8 cellular contexts compared by ENCODE assay signal in the genomic region with DNA sequence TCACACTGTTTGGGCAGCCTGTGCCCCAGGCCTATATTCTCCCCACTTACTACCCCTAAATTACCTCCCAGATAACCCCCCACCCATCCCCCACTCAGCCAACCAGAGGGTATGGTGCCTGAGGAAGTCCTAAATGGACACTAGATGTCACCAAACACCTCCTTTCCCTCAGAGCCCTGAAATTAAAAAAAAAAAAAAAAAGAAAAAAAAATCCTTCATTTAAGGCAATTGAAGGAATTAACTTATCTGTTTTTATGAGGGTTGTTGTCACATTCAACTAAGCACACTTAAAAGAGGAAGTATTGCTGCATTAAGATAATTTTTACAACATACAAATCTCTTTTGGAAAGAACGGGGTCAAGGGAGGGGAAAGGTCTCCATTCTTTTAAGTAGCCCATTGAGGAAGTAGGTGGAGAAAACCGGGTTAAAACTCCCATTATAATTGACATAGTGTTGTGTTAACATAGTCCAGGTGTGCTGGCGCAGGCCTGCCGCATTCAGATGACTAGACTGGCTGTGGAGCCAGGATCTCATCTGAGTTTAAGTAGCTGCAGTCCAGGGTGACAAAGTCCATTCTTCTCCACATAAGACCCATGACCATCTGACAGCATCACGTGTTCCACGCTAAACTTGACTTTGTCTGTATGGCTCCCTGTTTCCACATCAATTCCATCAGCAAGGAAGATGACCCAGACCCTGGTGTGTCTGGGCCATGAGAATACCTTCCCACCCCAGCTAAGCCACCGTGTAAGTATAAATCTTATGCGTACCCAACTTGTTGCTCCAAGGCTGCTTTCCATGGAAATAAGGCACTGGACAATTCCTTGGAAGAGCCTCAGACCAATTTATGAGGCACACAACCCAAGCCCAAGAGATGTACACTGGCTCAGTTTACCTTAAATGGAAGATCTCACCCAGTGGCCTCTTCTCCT. TPM values are rescaled to one million over a fixed set of nuclear protein-coding genes. Genes with fewer than 3 reads are reported as not detected.
DNase-seq lines count a peak whose midpoint lies in the region; ATAC-seq and TF ChIP-seq lines count a peak whose summit lies in the region.

No MANE protein-coding gene starts in this region.

- H3K4me3 Mint-ChIP-seq in effector memory CD8-positive, alpha-beta T cell: no peak overlapping the region

- H3K27me3 Mint-ChIP-seq in effector memory CD8-positive, alpha-beta T cell: no peaks in the 10 kb centered on the region

- TF ChIP-seq CTCF in coronary artery (IDR thresholded peaks at IDR 0.05): no peak
- peak in 2 of 4 experiments; percentile 7 to 10 for TF ChIP-seq CTCF in uterus (IDR thresholded peaks at IDR 0.05)

- TF ChIP-seq POLR2A in uterus (IDR thresholded peaks at IDR 0.05): no peak

- no peak for ATAC-seq in effector memory CD8-positive, alpha-beta T cell (replicated peaks)

- no peak overlapping the region for H3K27ac ChIP-seq in effector memory CD4-positive, alpha-beta T cell (ENCODE audit: insufficient read depth, low read length, poor library complexity, severe bottlenecking)
- no peak overlapping the region for H3K27ac ChIP-seq in coronary artery
- H3K27ac ChIP-seq in uterus: no peak overlapping the region

- H3K4me1 Mint-ChIP-seq in effector memory CD8-positive, alpha-beta T cell (ENCODE audit: low read depth in 2 of 2): no peaks in the 10 kb centered on the region

- no peaks in the 10 kb centered on the region for H3K4me1 ChIP-seq in effector memory CD4-positive, alpha-beta T cell (ENCODE audit: control insufficient read depth, insufficient read depth, low read length, poor library complexity, severe bottlenecking)
- H3K4me1 ChIP-seq in uterus: no peaks in the 10 kb centered on the region

- H3K9me3 ChIP-seq in effector memory CD4-positive, alpha-beta T cell (ENCODE audit: control insufficient read depth, low read length): no peaks in the 10 kb centered on the region
- H3K9me3 ChIP-seq in uterus: no peaks in the 10 kb centered on the region

- no peak overlapping the region for H3K4me3 ChIP-seq in effector memory CD4-positive, alpha-beta T cell (ENCODE audit: insufficient read depth, low read depth, low read length, poor library complexity, severe bottlenecking)
- no peak overlapping the region for H3K4me3 ChIP-seq in coronary artery
- no peak overlapping the region for H3K4me3 ChIP-seq in uterus

- no peaks in the 10 kb centered on the region for H3K27me3 ChIP-seq in effector memory CD4-positive, alpha-beta T cell (replicated peaks; ENCODE audit: control insufficient read depth, insufficient read depth, low read length, poor library complexity, severe bottlenecking)
- peaks cover 0 to 21% of the 10 kb centered on the region in 2 donors for H3K27me3 ChIP-seq in uterus

- CTCF ChIA-PET in HEK293T (lab: Yijun Ruan, JAX): interaction anchor here (0.8 to 1.2 kb wide), 7 partner anchors 21 to 177 kb away, joined by 3 to 5 read pairs (median 3); no protein-coding TSS in a partner anchor

- peak; percentile 56 for DNase-seq in COLO829 (ENCODE audit: low spot score)
- peak; percentile 63 for DNase-seq in HEK293T (ENCODE audit: extremely low spot score)
- peak; percentile 33 for DNase-seq in NOMO-1 treated with dmso at 0.1 percent for 144 hours (lab: John Stamatoyannopoulos, UW; ENCODE audit: unreplicated experiment)
- no peak for DNase-seq in effector memory CD8-positive, alpha-beta T cell
- peak; percentile 51 for DNase-seq in retina
- no peak for DNase-seq in effector memory CD4-positive, alpha-beta T cell
- DNase-seq in coronary artery (ENCODE audit: low spot score): no peak
- no peak for DNase-seq in uterus

- POLR2A ChIA-PET in HEK293T (lab: Yijun Ruan, JAX): no interaction called here

- H3K9me3 Mint-ChIP-seq in effector memory CD8-positive, alpha-beta T cell: no peaks in the 10 kb centered on the region

- H3K27ac Mint-ChIP-seq in effector memory CD8-positive, alpha-beta T cell: peak overlapping the region; percentile 38 to 44

- peaks cover 39% of the 10 kb centered on the region for H3K36me3 ChIP-seq in effector memory CD4-positive, alpha-beta T cell (ENCODE audit: control insufficient read depth, insufficient read depth, low read length)
- H3K36me3 ChIP-seq in uterus: no peaks in the 10 kb centered on the region

- intact Hi-C loops in uterus (cut with DNase I; ENCODE audit: low total_unique reads): no loop called here

- peaks cover 73% of the 10 kb centered on the region for H3K36me3 Mint-ChIP-seq in effector memory CD8-positive, alpha-beta T cell (ENCODE audit: insufficient read depth)

TF ChIP-seq in HEK293T, 16 proteins besides CTCF, POLR2A, EP300 and RAD21:
- peak; percentile 100 for TF ChIP-seq ZNF384 (IDR thresholded peaks at IDR 0.05)
- no peak for TF ChIP-seq ELF4 (IDR thresholded peaks at IDR 0.05)
- no peak; the same call in 1 of the 2 replicates for TF ChIP-seq CTBP1 (IDR thresholded peaks at IDR 0.05; ENCODE audit: borderline replicate concordance)
- TF ChIP-seq L3MBTL2 (conservative IDR thresholded peaks at IDR 0.05): 0 out of 2 replicates have a peak, but pooled peaks have one; percentile 4
- no peak for TF ChIP-seq FOXK2 (IDR thresholded peaks at IDR 0.05)
- TF ChIP-seq TARDBP (IDR thresholded peaks at IDR 0.05): no peak

RNA-seq across cellular contexts. Expression of a gene that starts 46.4 kb away (rescaled TPM):
- 10 to 100 TPM in 3 of 4 donors, under 1 TPM in 1; 0.77 to 20.6 (median 14.8) TPM for total RNA-seq in uterus

RNA-seq across cellular contexts. Expression of a gene that starts 52.7 kb away (rescaled TPM):
- total RNA-seq in uterus: 100 to 1,000 TPM in 2 of 4 donors, 10 to 100 TPM in 2; 47.1 to 132 (median 81.3) TPM

Comparison
In these comparisons a context has a peak if more than half of its experiments do, and no peak if none do; other contexts are left out.
1. DNase-seq: peak in COLO829 (single experiment), HEK293T (single experiment), NOMO-1 treated with dmso at 0.1 percent for 144 hours (single experiment) and retina (single experiment); none in effector memory CD8-positive, alpha-beta T cell (0 of 3), effector memory CD4-positive, alpha-beta T cell (0 of 3), coronary artery (single experiment) and uterus (0 of 2).